Comparison of ENCODE assay signal across 32 cellular contexts in genomic region chr12:52178984-52179383, GRCh38. TPM values are rescaled to one million over a fixed set of nuclear protein-coding genes. Genes with fewer than 3 reads are reported as not detected.
A peak's percentile ranks its signal among the peaks of the same experiment; 100 is the strongest.
DNase-seq lines count a peak whose midpoint lies in the region; ATAC-seq and TF ChIP-seq lines count a peak whose summit lies in the region.
"Had no signal": no experiment of that assay in that cellular context is flagged by ENCODE, and none has a peak within 500 bp of the region (broad histone marks: within the 10 kb centered on the region; RNA-seq: fewer than 3 reads in every experiment).

No MANE protein-coding gene starts in this region.

- CTCF ChIA-PET in HEK293 (lab: Yijun Ruan, JAX): interaction anchor here (0.6 to 2.3 kb wide), 3 partner anchors 13 to 43 kb away, joined by 3 to 15 read pairs (median 5); no protein-coding TSS in a partner anchor
- CTCF ChIA-PET in WTC11 (lab: Charles Lee): interaction anchor here (1.1 to 9.9 kb wide), 3 partner anchors 22 to 149 kb away, joined by 5 to 53 read pairs (median 6); no protein-coding TSS in a partner anchor

- no peaks in the 10 kb centered on the region for H3K36me3 Mint-ChIP-seq in WTC11
- H3K36me3 Mint-ChIP-seq: activated naive CD8-positive, alpha-beta T cell treated with anti-CD3 and anti-CD28 coated beads for 36 hours; naive thymus-derived CD8-positive, alpha-beta T cell; type B pancreatic cell had no signal

- intact Hi-C loops in adrenal gland (cut with DNase I): no loop called here

- H3K9me3 Mint-ChIP-seq in WTC11: no peaks in the 10 kb centered on the region
- H3K9me3 Mint-ChIP-seq: activated CD8-positive, alpha-beta T cell treated with anti-CD3 and anti-CD28 coated beads for 36 hours; activated naive CD8-positive, alpha-beta T cell treated with anti-CD3 and anti-CD28 coated beads for 36 hours; naive thymus-derived CD8-positive, alpha-beta T cell; stimulated activated naive CD8-positive, alpha-beta T cell treated with anti-CD3 and anti-CD28 coated beads, Interleukin-15, Interleukin-2, amounts not matched to agents 100 ng/mL and 50 ng/mL, for 24 hours; type B pancreatic cell had no signal

- H3K27ac Mint-ChIP-seq in WTC11: no peak overlapping the region
- H3K27ac Mint-ChIP-seq: activated CD8-positive, alpha-beta T cell treated with anti-CD3 and anti-CD28 coated beads for 36 hours; activated naive CD8-positive, alpha-beta T cell treated with anti-CD3 and anti-CD28 coated beads for 36 hours; stimulated activated naive CD8-positive, alpha-beta T cell treated with anti-CD3 and anti-CD28 coated beads, Interleukin-15, Interleukin-2, amounts not matched to agents 100 ng/mL and 50 ng/mL, for 24 hours had no signal

- POLR2A ChIA-PET in HEK293 (lab: Yijun Ruan, JAX) (no interaction called here), WTC11 (lab: Charles Lee) (no interaction called here)

- no peaks in the 10 kb centered on the region for H3K9me3 ChIP-seq in HEK293 (ENCODE audit: control insufficient read depth, insufficient read depth, low read depth, low read length)
- H3K9me3 ChIP-seq in adrenal gland (replicated peaks in 1 of 3): no peaks in the 10 kb centered on the region
- no peaks in the 10 kb centered on the region for H3K9me3 ChIP-seq in muscle layer of colon (ENCODE audit: low read length)
- no peaks in the 10 kb centered on the region for H3K9me3 ChIP-seq in stomach smooth muscle (ENCODE audit: control insufficient read depth in 2 of 2, low read length in 2 of 2)
- H3K9me3 ChIP-seq: body of pancreas, HAP-1, pancreas, right lobe of liver had no signal

- peaks cover 5% of the 10 kb centered on the region; the same call in 1 of the 2 replicates for H3K4me1 ChIP-seq in HEK293 (ENCODE audit: control insufficient read depth, insufficient read depth, low read length)
- peaks cover 21 to 38% of the 10 kb centered on the region in 2 donors for H3K4me1 ChIP-seq in adrenal gland (replicated peaks in 1 of 2)
- H3K4me1 ChIP-seq in muscle layer of colon (ENCODE audit: insufficient read depth, low read length): no peaks in the 10 kb centered on the region
- peaks cover 47% of the 10 kb centered on the region for H3K4me1 ChIP-seq in stomach smooth muscle (ENCODE audit: control insufficient read depth, insufficient read depth, low read length)
- H3K4me1 ChIP-seq: HAP-1, pancreas, right lobe of liver had no signal

- 56 to 67% (median 60%) methylated on average over 2 of the region's 2 CpGs for WGBS in adrenal gland, 4 donors

- peaks cover 33% of the 10 kb centered on the region for H3K4me1 Mint-ChIP-seq in WTC11
- H3K4me1 Mint-ChIP-seq: activated naive CD8-positive, alpha-beta T cell treated with anti-CD3 and anti-CD28 coated beads for 36 hours; naive thymus-derived CD8-positive, alpha-beta T cell had no signal

- TF ChIP-seq POLR2A in adrenal gland (IDR thresholded peaks at IDR 0.05): no peak

- DNase-seq in adrenal gland: peak in 2 of 7 donors; percentile 49 to 64
- no peak for DNase-seq in NOMO-1 (lab: John Stamatoyannopoulos, UW; ENCODE audit: unreplicated experiment in 2 of 2)
- DNase-seq in WTC11 (ENCODE audit: low spot score): no peak
- no peak for DNase-seq in KG1 (lab: John Stamatoyannopoulos, UW)
- DNase-seq: activated CD4-positive, CD25-positive, alpha-beta regulatory T cell treated with anti-CD3 and anti-CD28 coated beads, Interleukin-2, amount 50 U/mL, for 72 hours; activated CD8-positive, alpha-beta T cell treated with anti-CD3 and anti-CD28 coated beads for 36 hours; activated effector memory CD4-positive, alpha-beta T cell treated with Interleukin-2 at 50 U/mL for 16 hours; activated naive CD8-positive, alpha-beta T cell treated with anti-CD3 and anti-CD28 coated beads for 36 hours; body of pancreas; COR-L47; DND-41; effector CD4-positive, alpha-beta T cell; head of caudate nucleus; mesendoderm; naive thymus-derived CD8-positive, alpha-beta T cell; NCI-H1105; NCI-H2029 treated with DMSO at 0.1 percent for 48 hours; NCI-H226; NCI-H82; OCI-M1; right lobe of liver; SHP77 had no signal

- no peaks in the 10 kb centered on the region; the same call in 1 of the 2 replicates for H3K27me3 Mint-ChIP-seq in WTC11 (ENCODE audit: low read depth)
- H3K27me3 Mint-ChIP-seq: activated CD8-positive, alpha-beta T cell treated with anti-CD3 and anti-CD28 coated beads for 36 hours; activated naive CD8-positive, alpha-beta T cell treated with anti-CD3 and anti-CD28 coated beads for 36 hours; stimulated activated naive CD8-positive, alpha-beta T cell treated with anti-CD3 and anti-CD28 coated beads, Interleukin-15, Interleukin-2, amounts not matched to agents 100 ng/mL and 50 ng/mL, for 24 hours had no signal

- TF ChIP-seq CTCF in HEK293 (tag by site-specific recombination; IDR thresholded peaks at IDR 0.05): no peak
- no peak for TF ChIP-seq CTCF in adrenal gland (IDR thresholded peaks at IDR 0.05)
- TF ChIP-seq CTCF in WTC11 (IDR thresholded peaks at IDR 0.05): no peak

- H3K27ac ChIP-seq in HEK293 (ENCODE audit: extremely low read depth, low read depth, low read length) (no peak overlapping the region), adrenal gland (peak overlapping the region in 3 of 5 donors; percentile 39 to 77 (median 63)), muscle layer of colon (ENCODE audit: low read depth, low read length) (no peak overlapping the region), stomach smooth muscle (ENCODE audit: low read length) (peak overlapping the region; percentile 64)
- H3K27ac ChIP-seq: body of pancreas, HL-60, pancreas, right lobe of liver had no signal

- H3K36me3 ChIP-seq in HEK293 (ENCODE audit: control insufficient read depth in 2 of 2, insufficient read depth in 1 of 2, low read length in 2 of 2) (no peaks in the 10 kb centered on the region), adrenal gland (replicated peaks in 1 of 2) (no peaks in the 10 kb centered on the region), muscle layer of colon (ENCODE audit: insufficient read depth, low read length) (no peaks in the 10 kb centered on the region), stomach smooth muscle (ENCODE audit: control insufficient read depth in 2 of 2, insufficient read depth in 2 of 2, low read length in 2 of 2) (no peaks in the 10 kb centered on the region)
- H3K36me3 ChIP-seq: HAP-1, pancreas, right lobe of liver had no signal

- ATAC-seq in WTC11: no peak
- ATAC-seq: activated CD8-positive, alpha-beta T cell treated with anti-CD3 and anti-CD28 coated beads for 36 hours; body of pancreas; GM12878; HepG2; naive thymus-derived CD8-positive, alpha-beta T cell; pancreas had no signal

- H3K4me3 ChIP-seq in HEK293 (ENCODE audit: low read depth, low read length) (no peak overlapping the region), adrenal gland (no peak overlapping the region), muscle layer of colon (ENCODE audit: low read depth in 1 of 2, low read length in 2 of 2) (no peak overlapping the region), stomach smooth muscle (ENCODE audit: low read length in 2 of 2) (no peak overlapping the region)
- H3K4me3 ChIP-seq: body of pancreas, GM12878, HAP-1, pancreas, right lobe of liver had no signal

- no peaks in the 10 kb centered on the region for H3K27me3 ChIP-seq in adrenal gland
- no peaks in the 10 kb centered on the region for H3K27me3 ChIP-seq in muscle layer of colon (ENCODE audit: control insufficient read depth in 1 of 2, insufficient read depth in 2 of 2, low read length in 2 of 2)
- H3K27me3 ChIP-seq in stomach smooth muscle (ENCODE audit: control insufficient read depth in 1 of 2, insufficient read depth in 2 of 2, low read length in 2 of 2): no peaks in the 10 kb centered on the region
- H3K27me3 ChIP-seq: body of pancreas, pancreas, right lobe of liver had no signal

- H3K4me3 Mint-ChIP-seq in WTC11: no peak overlapping the region
- H3K4me3 Mint-ChIP-seq: activated CD8-positive, alpha-beta T cell treated with anti-CD3 and anti-CD28 coated beads for 36 hours; activated naive CD8-positive, alpha-beta T cell treated with anti-CD3 and anti-CD28 coated beads for 36 hours; naive thymus-derived CD8-positive, alpha-beta T cell; stimulated activated naive CD8-positive, alpha-beta T cell treated with anti-CD3 and anti-CD28 coated beads, Interleukin-15, Interleukin-2, amounts not matched to agents 100 ng/mL and 50 ng/mL, for 24 hours; type B pancreatic cell had no signal

- H3K9ac ChIP-seq in muscle layer of colon (ENCODE audit: low read length) (peak overlapping the region; percentile 27), stomach smooth muscle (ENCODE audit: low read length in 2 of 2) (peak overlapping the region in 1 of 2 donors; percentile 13)

TF ChIP-seq in HEK293, 187 proteins besides CTCF, POLR2A, EP300 and RAD21:
- TF ChIP-seq ZNF335 (tag by site-specific recombination; conservative IDR thresholded peaks at IDR 0.05) (no peak), ZNF600 (tag by site-specific recombination; IDR thresholded peaks at IDR 0.05) (peak; percentile 19; the same call in 1 of the 2 replicates), ZFHX2 (tag by site-specific recombination; conservative IDR thresholded peaks at IDR 0.05) (peak; percentile 55), ZBTB17 (tag by site-specific recombination; IDR thresholded peaks at IDR 0.05) (peak; percentile 97)
TF ChIP-seq in HEK293: peak in this region for 3.

TF ChIP-seq in WTC11, 78 proteins besides CTCF, POLR2A, EP300 and RAD21 (continues in another document):
- TF ChIP-seq FOXJ3 (CRISPR knock-in tag; IDR thresholded peaks at IDR 0.05; ENCODE audit: borderline replicate concordance) (no peak), NFATC4 (CRISPR knock-in tag; IDR thresholded peaks at IDR 0.05) (no peak), FOXK1 (CRISPR knock-in tag; IDR thresholded peaks at IDR 0.05) (no peak), MLX (CRISPR knock-in tag; IDR thresholded peaks at IDR 0.05) (no peak), MXD4 (CRISPR knock-in tag; IDR thresholded peaks at IDR 0.05; ENCODE audit: borderline replicate concordance) (no peak), NR2C2 (CRISPR knock-in tag; IDR thresholded peaks at IDR 0.05) (no peak), FOXP1 (CRISPR knock-in tag; IDR thresholded peaks at IDR 0.05; ENCODE audit: borderline replicate concordance) (no peak), GABPB1 (CRISPR knock-in tag; IDR thresholded peaks at IDR 0.05) (no peak), ETV6 (CRISPR knock-in tag; IDR thresholded peaks at IDR 0.05) (no peak), ZNF396 (CRISPR knock-in tag; IDR thresholded peaks at IDR 0.05; ENCODE audit: borderline replicate concordance) (no peak), HMGA2 (CRISPR knock-in tag; IDR thresholded peaks at IDR 0.05) (no peak)

RNA-seq across cellular contexts. Expression of gene KRT80, which starts 12.8 kb away (rescaled TPM):
- total RNA-seq in adrenal gland (10 to 100 TPM in 1 of 8 donors, 1 to 10 TPM in 6, under 1 TPM in 1; 0.95 to 14.6 (median 6.3) TPM), WTC11 (2021) (0.09 to 0.11 TPM (median 0.11 TPM) in 3 replicates)
- 1 to 10 TPM; 1.8 to 8.8 (median 2.5) TPM for polyA plus RNA-seq in adrenal gland
- total RNA-seq: activated CD8-positive, alpha-beta T cell treated with anti-CD3 and anti-CD28 coated beads for 36 hours; activated naive CD8-positive, alpha-beta T cell treated with anti-CD3 and anti-CD28 coated beads for 36 hours; GM12878; naive thymus-derived CD8-positive, alpha-beta T cell had no signal
- polyA plus RNA-seq: naive thymus-derived CD8-positive, alpha-beta T cell had no signal

RNA-seq across cellular contexts. Expression of gene KRT7, which starts 54.1 kb away (rescaled TPM):
- total RNA-seq in adrenal gland (10 to 100 TPM in 2 of 8 donors, 1 to 10 TPM in 6; 1.3 to 13.5 (median 8.4) TPM), WTC11 (2021) (10.6 to 11.5 TPM (median 11.4 TPM) in 3 replicates)
- 10 to 100 TPM in 2 of 3 donors, 1 to 10 TPM in 1; 2.1 to 34.8 (median 12.1) TPM for polyA plus RNA-seq in adrenal gland
- total RNA-seq: HepG2; naive thymus-derived CD8-positive, alpha-beta T cell had no signal
- polyA plus RNA-seq: naive thymus-derived CD8-positive, alpha-beta T cell had no signal

Comparison
In these comparisons a context has a peak if more than half of its experiments do, and no peak if none do; other contexts are left out.
1. H3K27ac ChIP-seq: peak in adrenal gland (3 of 5) and stomach smooth muscle (single experiment); none in HEK293 (single experiment) and muscle layer of colon (single experiment).